Comparison of ENCODE assay signal across 8 cellular contexts in the genomic region with DNA sequence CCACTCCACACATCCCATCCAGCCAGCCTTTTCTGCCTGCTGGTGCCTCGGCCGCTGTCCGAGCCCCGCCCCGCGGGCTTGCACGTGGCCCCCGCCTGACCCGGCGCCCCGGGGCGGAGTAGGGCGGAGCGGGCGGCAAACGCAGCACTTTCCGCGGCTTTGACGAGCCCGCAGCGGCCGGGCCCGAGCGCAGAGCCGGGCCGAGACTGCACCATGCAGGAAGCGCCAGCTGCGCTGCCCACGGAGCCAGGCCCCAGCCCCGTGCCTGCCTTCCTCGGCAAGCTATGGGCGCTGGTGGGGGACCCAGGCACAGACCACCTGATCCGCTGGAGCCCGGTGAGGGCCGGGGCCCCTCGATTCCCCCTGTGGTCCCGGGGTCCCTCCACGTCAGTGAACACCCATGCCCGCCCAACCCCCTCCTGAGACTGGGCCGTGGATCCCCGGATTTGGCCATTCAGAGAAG. TPM values are rescaled to one million over a fixed set of nuclear protein-coding genes. Genes with fewer than 3 reads are reported as not detected.
A peak's percentile ranks its signal among the peaks of the same experiment; 100 is the strongest.
DNase-seq lines count a peak whose midpoint lies in the region; ATAC-seq lines count a peak whose summit lies in the region.

A gene with protein sequence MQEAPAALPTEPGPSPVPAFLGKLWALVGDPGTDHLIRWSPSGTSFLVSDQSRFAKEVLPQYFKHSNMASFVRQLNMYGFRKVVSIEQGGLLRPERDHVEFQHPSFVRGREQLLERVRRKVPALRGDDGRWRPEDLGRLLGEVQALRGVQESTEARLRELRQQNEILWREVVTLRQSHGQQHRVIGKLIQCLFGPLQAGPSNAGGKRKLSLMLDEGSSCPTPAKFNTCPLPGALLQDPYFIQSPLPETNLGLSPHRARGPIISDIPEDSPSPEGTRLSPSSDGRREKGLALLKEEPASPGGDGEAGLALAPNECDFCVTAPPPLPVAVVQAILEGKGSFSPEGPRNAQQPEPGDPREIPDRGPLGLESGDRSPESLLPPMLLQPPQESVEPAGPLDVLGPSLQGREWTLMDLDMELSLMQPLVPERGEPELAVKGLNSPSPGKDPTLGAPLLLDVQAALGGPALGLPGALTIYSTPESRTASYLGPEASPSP (plus strand): TSS at position 147 of the 463 bp plus-strand sequence. CDS start 67 bp downstream, at position 214.

- no peak for ATAC-seq in HG03469 (IDR thresholded peaks at IDR 0.05; ENCODE audit: unreplicated experiment)
- ATAC-seq in HG03135 (IDR thresholded peaks at IDR 0.05; ENCODE audit: unreplicated experiment) = no peak

- H3K27me3 ChIP-seq in effector memory CD4-positive, alpha-beta T cell (replicated peaks; ENCODE audit: control insufficient read depth, insufficient read depth, low read length, poor library complexity, severe bottlenecking) = peaks cover 41% of the 10 kb centered on the region

- peak; percentile 48 for DNase-seq in ELR (ENCODE audit: low read depth)
- DNase-seq in NCI-H460 (ENCODE audit: extremely low read depth, low read depth) = peak; percentile 74
- no peak for DNase-seq in effector memory CD4-positive, alpha-beta T cell
- DNase-seq in midbrain (lab: John Stamatoyannopoulos, UW) = peak; percentile 52
- no peak for DNase-seq in ureter (ENCODE audit: low spot score)
- no peak for DNase-seq in GOT3 (lab: John Stamatoyannopoulos, UW)

- H3K4me3 ChIP-seq in effector memory CD4-positive, alpha-beta T cell (ENCODE audit: insufficient read depth, low read depth, low read length, poor library complexity, severe bottlenecking) = peak within 1 kb of the TSS; percentile 44

- H3K36me3 ChIP-seq in effector memory CD4-positive, alpha-beta T cell (ENCODE audit: control insufficient read depth, insufficient read depth, low read length) = no peaks in the 10 kb centered on the region

- H3K4me1 ChIP-seq in effector memory CD4-positive, alpha-beta T cell (ENCODE audit: control insufficient read depth, insufficient read depth, low read length, poor library complexity, severe bottlenecking) = peaks cover 55% of the 10 kb centered on the region

- no peaks in the 10 kb centered on the region for H3K9me3 ChIP-seq in effector memory CD4-positive, alpha-beta T cell (ENCODE audit: control insufficient read depth, low read length)

- no peak within 1 kb of the TSS for H3K27ac ChIP-seq in effector memory CD4-positive, alpha-beta T cell (ENCODE audit: insufficient read depth, low read length, poor library complexity, severe bottlenecking)

RNA-seq across cellular contexts. Expression of the gene that starts here (rescaled TPM):
- 52.4 and 58.0 TPM in 2 replicates for total RNA-seq in NCI-H460 (2014; rRNA removed; shearing (Covaris generic))
- polyA plus RNA-seq in NCI-H460 (2014; cell fraction: nucleus; rRNA removed) = 859 and 1,336 TPM in 2 replicates
- total RNA-seq in ureter = 52.0 TPM

Comparison
In these comparisons a context has a peak if more than half of its experiments do, and no peak if none do; other contexts are left out.
1. DNase-seq: peak in ELR (single experiment), NCI-H460 (single experiment) and midbrain (single experiment); none in effector memory CD4-positive, alpha-beta T cell (0 of 3), ureter (single experiment) and GOT3 (single experiment).